In genomic region chr14:39432179-39432618, GRCh38 we compare ENCODE assay signal across 8 cellular contexts. TPM values are rescaled to one million over a fixed set of nuclear protein-coding genes. Genes with fewer than 3 reads are reported as not detected.
DNase-seq lines count a peak whose midpoint lies in the region; ATAC-seq and TF ChIP-seq lines count a peak whose summit lies in the region.

Gene FBXO33 (minus strand): TSS chr14:39432433. CDS start chr14:39432162, 271 bp downstream.

- WGBS in psoas muscle, 3 donors = 0 to 1% (median 0%) methylated on average over 32 to 47 of the region's 47 CpGs
- under 1% methylated on average over 47 of the region's 47 CpGs for WGBS in urinary bladder

- intact Hi-C loops in psoas muscle (cut with DNase I) = loop anchor here (5.0 kb wide), 4 partner anchors 165 to 330 kb away; partner anchors contain the start of genes PNN (in 1 of the 2), SEC23A (in 1 of the 2) and TRAPPC6B (in 1 of the 2)

- ATAC-seq in GM18498 (IDR thresholded peaks at IDR 0.05; ENCODE audit: unreplicated experiment) (peak; percentile 86), HG02943 (IDR thresholded peaks at IDR 0.05; ENCODE audit: low read depth, unreplicated experiment) (peak; percentile 80), psoas muscle (peak; percentile 92 to 95 (median 94))

- DNase-seq in NCI-H187 (lab: John Stamatoyannopoulos, UW) (peak; percentile 90 to 96), T-helper 2 cell (peak; percentile 89 to 98 (median 94)), right atrium auricular region (ENCODE audit: low spot score) (peak; percentile 98), psoas muscle (peak; percentile 97 to 99)

- no peaks in the 10 kb centered on the region for H3K36me3 ChIP-seq in right atrium auricular region
- no peaks in the 10 kb centered on the region for H3K36me3 ChIP-seq in psoas muscle (ENCODE audit: insufficient read depth in 1 of 2, low read depth in 1 of 2)
- H3K36me3 ChIP-seq in urinary bladder (ENCODE audit: insufficient read depth) = no peaks in the 10 kb centered on the region

- no peaks in the 10 kb centered on the region for H3K9me3 ChIP-seq in right atrium auricular region
- H3K9me3 ChIP-seq in psoas muscle = no peaks in the 10 kb centered on the region

- TF ChIP-seq CTCF in right atrium auricular region (IDR thresholded peaks at IDR 0.05) (no peak), psoas muscle (IDR thresholded peaks at IDR 0.05) (no peak)

- H3K27me3 ChIP-seq in right atrium auricular region (no peaks in the 10 kb centered on the region), psoas muscle (ENCODE audit: insufficient read depth in 3 of 3, low read length in 2 of 3) (no peaks in the 10 kb centered on the region)

- H3K4me1 ChIP-seq in right atrium auricular region = peaks cover 0 to 34% of the 10 kb centered on the region in 2 donors
- peaks cover 28% of the 10 kb centered on the region for H3K4me1 ChIP-seq in psoas muscle
- no peaks in the 10 kb centered on the region for H3K4me1 ChIP-seq in urinary bladder (ENCODE audit: insufficient read depth)

- peak within 1 kb of the TSS; percentile 67 to 97 for H3K4me3 ChIP-seq in right atrium auricular region
- peak within 1 kb of the TSS; percentile 89 for H3K4me3 ChIP-seq in psoas muscle
- H3K4me3 ChIP-seq in urinary bladder (ENCODE audit: low read depth, low read length) = peak within 1 kb of the TSS; percentile 92

- H3K27ac ChIP-seq in angular gyrus (ENCODE audit: low read depth, low read length) (peak within 1 kb of the TSS; percentile 99), right atrium auricular region (peak within 1 kb of the TSS; percentile 97 to 99), psoas muscle (peak within 1 kb of the TSS; percentile 92), urinary bladder (ENCODE audit: low read depth) (peak within 1 kb of the TSS; percentile 91)

RNA-seq across cellular contexts. Expression of gene FBXO33, which starts in this region (rescaled TPM):
- total RNA-seq in right atrium auricular region (1 to 10 TPM; 6.6 to 9.2 TPM), psoas muscle (1 to 10 TPM; 3.2 to 4.3 (median 3.6) TPM), urinary bladder (16.6 TPM)
- polyA plus RNA-seq in psoas muscle (10 to 100 TPM in 1 of 3 donors, 1 to 10 TPM in 2; 2.0 to 11.5 (median 2.3) TPM), urinary bladder (6.8 TPM)

Comparison
In these comparisons a context has a peak if more than half of its experiments do, and no peak if none do; other contexts are left out.
1. Peak in every context shown above with its lines: DNase-seq, ATAC-seq, H3K4me3 ChIP-seq and H3K27ac ChIP-seq.